In genomic region chr2:241415196-241415595, GRCh38 we compare ENCODE assay signal across 17 cellular contexts.
"Had no signal": no experiment of that assay in that cellular context is flagged by ENCODE, and none has a peak within 500 bp of the region (broad histone marks: within the 10 kb centered on the region; RNA-seq: fewer than 3 reads in every experiment).

No MANE protein-coding gene starts in this region.

- H3K36me3 ChIP-seq: ovary had no signal

- H3K9me3 ChIP-seq: gastrocnemius medialis, ovary, suprapubic skin, thyroid gland had no signal

- ATAC-seq: gastrocnemius medialis; left lobe of liver; naive thymus-derived CD4-positive, alpha-beta T cell; right cardiac atrium had no signal

- H3K4me2 ChIP-seq: smooth muscle cell had no signal

- H3K4me3 ChIP-seq: dorsolateral prefrontal cortex, gastrocnemius medialis, ovary, smooth muscle cell, suprapubic skin, thyroid gland had no signal

- H3K27ac ChIP-seq: gastrocnemius medialis, ovary, suprapubic skin, thyroid gland had no signal

- FAIRE-seq: endometrium had no signal

- DNase-seq: cortex of kidney; dorsolateral prefrontal cortex; effector CD8-positive, alpha-beta T cell; gastrocnemius medialis; islet precursor cell; mammary epithelial cell; naive thymus-derived CD4-positive, alpha-beta T cell; nephron progenitor cell; ovary; right cardiac atrium; stimulated activated CD4-positive, alpha-beta T cell treated with anti-CD3 and anti-CD28 coated beads, Interleukin-2, amount 100 ng/mL, for 48 hours; stimulated activated naive CD4-positive, alpha-beta T cell treated with Interleukin-2 at 50 U/mL for 16 hours; thyroid gland had no signal

- H3K4me1 ChIP-seq: gastrocnemius medialis, suprapubic skin, thyroid gland had no signal

- H3K27me3 ChIP-seq: dorsolateral prefrontal cortex, gastrocnemius medialis, ovary, suprapubic skin, thyroid gland had no signal
